ENCODE assay signal across 21 cellular contexts in genomic region chr11:2563216-2564007, GRCh38.
A peak's percentile ranks its signal among the peaks of the same experiment; 100 is the strongest.
DNase-seq lines count a peak whose midpoint lies in the region; ATAC-seq and TF ChIP-seq lines count a peak whose summit lies in the region.
"Had no signal": no experiment of that assay in that cellular context is flagged by ENCODE, and none has a peak within 500 bp of the region (broad histone marks: within the 10 kb centered on the region; RNA-seq: fewer than 3 reads in every experiment).

No MANE protein-coding gene starts in this region.

- intact Hi-C loops in Caco-2 (cut with micrococcal nuclease; ENCODE audit: unreplicated experiment) (no loop called here), left lung (cut with DNase I) (no loop called here), posterior vena cava (cut with DNase I) (no loop called here)

- no peaks in the 10 kb centered on the region for H3K4me1 Mint-ChIP-seq in Caco-2 (ENCODE audit: low read depth, unreplicated experiment)

- H3K4me1 ChIP-seq in Caco-2, result peaks cover 59% of the 10 kb centered on the region
- H3K4me1 ChIP-seq in left lung, result peaks cover 0 to 3% of the 10 kb centered on the region in 2 donors
- H3K4me1 ChIP-seq: breast epithelium, tibial artery had no signal

- no peaks in the 10 kb centered on the region for H3K27me3 Mint-ChIP-seq in Caco-2 (ENCODE audit: insufficient read depth, unreplicated experiment)
- H3K27me3 Mint-ChIP-seq: activated CD8-positive, alpha-beta T cell treated with anti-CD3 and anti-CD28 coated beads for 36 hours had no signal

- no peak for ATAC-seq in left lung
- no peak for ATAC-seq in HG02973 (IDR thresholded peaks at IDR 0.05; ENCODE audit: unreplicated experiment)
- ATAC-seq in HG03354 (IDR thresholded peaks at IDR 0.05; ENCODE audit: poor library complexity, severe bottlenecking, unreplicated experiment), result no peak
- ATAC-seq: activated CD8-positive, alpha-beta T cell treated with anti-CD3 and anti-CD28 coated beads for 36 hours; CD8-positive, alpha-beta T cell had no signal

- BruUV-seq in Caco-2 (replicated peaks; lab: Mats Ljungman, UMichigan), result no TSS peak

- no peak overlapping the region for H3K4me3 ChIP-seq in Caco-2 (ENCODE audit: low read depth, low read length)
- no peak overlapping the region for H3K4me3 ChIP-seq in left lung
- H3K4me3 ChIP-seq: breast epithelium, stomach, tibial artery had no signal

- peak overlapping the region; percentile 36 for H3K27ac Mint-ChIP-seq in Caco-2 (ENCODE audit: unreplicated experiment)
- H3K27ac Mint-ChIP-seq: activated CD8-positive, alpha-beta T cell treated with anti-CD3 and anti-CD28 coated beads for 36 hours; CD8-positive, alpha-beta T cell had no signal

- POLR2A ChIA-PET in Caco-2 (lab: Charles Lee), result interaction anchor here (0.5 kb wide), 1 partner anchor 163 kb away, joined by 3 read pairs; the partner anchor contains the start of gene TSSC4

- no peaks in the 10 kb centered on the region for H3K27me3 ChIP-seq in Caco-2 (replicated peaks; ENCODE audit: control insufficient read depth, insufficient read depth, low read length)
- no peaks in the 10 kb centered on the region for H3K27me3 ChIP-seq in left lung
- H3K27me3 ChIP-seq: breast epithelium, stomach had no signal

- no peak overlapping the region for H3K4me3 Mint-ChIP-seq in Caco-2 (ENCODE audit: unreplicated experiment)
- H3K4me3 Mint-ChIP-seq: activated CD8-positive, alpha-beta T cell treated with anti-CD3 and anti-CD28 coated beads for 36 hours; CD8-positive, alpha-beta T cell; H9 had no signal

- no peaks in the 10 kb centered on the region for H3K36me3 Mint-ChIP-seq in Caco-2 (ENCODE audit: insufficient read depth, unreplicated experiment)

- no peaks in the 10 kb centered on the region for H3K9me3 Mint-ChIP-seq in Caco-2 (ENCODE audit: unreplicated experiment)
- H3K9me3 Mint-ChIP-seq: activated CD8-positive, alpha-beta T cell treated with anti-CD3 and anti-CD28 coated beads for 36 hours; CD8-positive, alpha-beta T cell had no signal

- H3K27ac ChIP-seq in left lung, result no peak overlapping the region
- H3K27ac ChIP-seq: breast epithelium, HL-60, tibial artery had no signal

- CTCF ChIA-PET in Caco-2 (lab: Charles Lee), result interaction anchor here (1.0 kb wide), 1 partner anchor 30 kb away, joined by 5 read pairs; no protein-coding TSS in a partner anchor

- no peaks in the 10 kb centered on the region for H3K9me3 ChIP-seq in Caco-2
- no peaks in the 10 kb centered on the region for H3K9me3 ChIP-seq in left lung
- H3K9me3 ChIP-seq: breast epithelium, stomach, tibial artery had no signal

- DNase-seq in Caco-2 (peak; percentile 51 to 72), amniotic epithelial cell (ENCODE audit: low read depth) (peak; percentile 3), left lung (peak; percentile 26 to 48), posterior vena cava (ENCODE audit: low spot score) (peak; percentile 64), NCI-H69 (lab: John Stamatoyannopoulos, UW) (no peak), AG08395 (ENCODE audit: low spot score) (no peak)
- DNase-seq: activated CD4-positive, CD25-positive, alpha-beta regulatory T cell treated with anti-CD3 and anti-CD28 coated beads, Interleukin-2, amount 50 U/mL, for 72 hours; activated CD8-positive, alpha-beta T cell treated with anti-CD3 and anti-CD28 coated beads for 36 hours; CD8-positive, alpha-beta T cell; effector CD8-positive, alpha-beta T cell; foreskin fibroblast; H9; NCI-H1092 treated with DMSO at 0.1 percent for 48 hours; NCI-H2107; NK-92 treated with Interleukin-12 subunit alpha and Interleukin-12 subunit beta, amount 100 ng/mL, for 24 hours; stomach had no signal

- TF ChIP-seq CTCF in Caco-2 (IDR thresholded peaks at IDR 0.05; ENCODE audit: insufficient read depth in 1 of 2, low read depth in 1 of 2, low read length in 1 of 2, severe bottlenecking in 1 of 2, unreplicated experiment in 1 of 2) (no peak), left lung (IDR thresholded peaks at IDR 0.05) (no peak)

- H3K36me3 ChIP-seq in Caco-2 (ENCODE audit: control insufficient read depth, insufficient read depth, low read length) (no peaks in the 10 kb centered on the region), left lung (no peaks in the 10 kb centered on the region)
- H3K36me3 ChIP-seq: breast epithelium, stomach, tibial artery had no signal

Comparison
In these comparisons a context has a peak if more than half of its experiments do, and no peak if none do; other contexts are left out.
1. DNase-seq: peak in Caco-2 (2 of 2), amniotic epithelial cell (single experiment), left lung (2 of 2) and posterior vena cava (single experiment); none in NCI-H69 (single experiment) and AG08395 (single experiment).